Comparison of ENCODE assay signal across 1 cellular context in genomic region chr14:88848571-88848970, GRCh38.
TF ChIP-seq lines count a peak whose summit lies in the region.

No MANE protein-coding gene starts in this region.

TF ChIP-seq in SK-N-SH, 30 proteins besides CTCF, POLR2A, EP300 and RAD21 (continued from another document):
- TF ChIP-seq IRF3 (IDR thresholded peaks at IDR 0.05; ENCODE audit: low read depth, low read length): no peak
- no peak for TF ChIP-seq USF2 (IDR thresholded peaks at IDR 0.05; ENCODE audit: borderline replicate concordance, low read depth, low read length)
- no peak for TF ChIP-seq PBX3 (IDR thresholded peaks at IDR 0.05)
